Comparison of ENCODE assay signal across 14 cellular contexts in genomic region chr11:122253541-122254317, GRCh38.
A peak's percentile ranks its signal among the peaks of the same experiment; 100 is the strongest.
DNase-seq lines count a peak whose midpoint lies in the region; ATAC-seq and TF ChIP-seq lines count a peak whose summit lies in the region.
"Had no signal": no experiment of that assay in that cellular context is flagged by ENCODE, and none has a peak within 500 bp of the region (broad histone marks: within the 10 kb centered on the region; RNA-seq: fewer than 3 reads in every experiment).

No MANE protein-coding gene starts in this region.

- no peak overlapping the region for H2AK5ac ChIP-seq in mesendoderm (ENCODE audit: low read length)

- no peaks in the 10 kb centered on the region for H3K27me3 Mint-ChIP-seq in CD14-positive monocyte (ENCODE audit: low read depth in 3 of 3)
- peaks cover 11% of the 10 kb centered on the region for H3K27me3 Mint-ChIP-seq in endodermal cell (ENCODE audit: insufficient read depth)

- no peak for ATAC-seq in GM18867 (IDR thresholded peaks at IDR 0.05; ENCODE audit: unreplicated experiment)
- ATAC-seq: gastroesophageal sphincter; PC-3; stimulated activated effector memory CD8-positive, alpha-beta T cell treated with anti-CD3 and anti-CD28 coated beads, Interleukin-12 subunit alpha, Interleukin-12 subunit beta, amount 100 ng/mL, for 72 hours had no signal

- H3K36me3 Mint-ChIP-seq in CD14-positive monocyte: no peaks in the 10 kb centered on the region
- peaks cover 3% of the 10 kb centered on the region for H3K36me3 Mint-ChIP-seq in endodermal cell (ENCODE audit: low read depth)
- H3K36me3 Mint-ChIP-seq: stimulated activated effector memory CD8-positive, alpha-beta T cell treated with anti-CD3 and anti-CD28 coated beads, Interleukin-12 subunit alpha, Interleukin-12 subunit beta, amount 100 ng/mL, for 72 hours had no signal

- H3K9me3 ChIP-seq in endodermal cell (ENCODE audit: control insufficient read depth, low read length): no peaks in the 10 kb centered on the region
- H3K9me3 ChIP-seq: gastroesophageal sphincter had no signal

- peaks cover 8% of the 10 kb centered on the region for H3K4me1 ChIP-seq in endodermal cell (ENCODE audit: control insufficient read depth, insufficient read depth, low read length)
- peaks cover 3% of the 10 kb centered on the region for H3K4me1 ChIP-seq in mesendoderm (ENCODE audit: control insufficient read depth, low read depth, low read length)
- H3K4me1 ChIP-seq: BLaER1 had no signal

- H3K9me3 Mint-ChIP-seq in CD14-positive monocyte: peaks cover 0 to 5% (median 0%) of the 10 kb centered on the region in 7 donors
- no peaks in the 10 kb centered on the region for H3K9me3 Mint-ChIP-seq in endodermal cell
- H3K9me3 Mint-ChIP-seq: stimulated activated effector memory CD8-positive, alpha-beta T cell treated with anti-CD3 and anti-CD28 coated beads, Interleukin-12 subunit alpha, Interleukin-12 subunit beta, amount 100 ng/mL, for 72 hours had no signal

- no peak for TF ChIP-seq CTCF in CD14-positive monocyte (IDR thresholded peaks at IDR 0.05)
- no peak for TF ChIP-seq CTCF in endodermal cell (conservative IDR thresholded peaks at IDR 0.05)

- no peak overlapping the region for H3K56ac ChIP-seq in mesendoderm (ENCODE audit: low read length)

- peak overlapping the region in 1 of 2 donors; percentile 75 for H3K4me3 Mint-ChIP-seq in CD14-positive monocyte
- H3K4me3 Mint-ChIP-seq in endodermal cell: no peak overlapping the region
- H3K4me3 Mint-ChIP-seq: stimulated activated effector memory CD8-positive, alpha-beta T cell treated with anti-CD3 and anti-CD28 coated beads, Interleukin-12 subunit alpha, Interleukin-12 subunit beta, amount 100 ng/mL, for 72 hours had no signal

- no peaks in the 10 kb centered on the region for H3K79me2 ChIP-seq in mesendoderm (ENCODE audit: control insufficient read depth, insufficient read depth, low read length)

- H3K27ac Mint-ChIP-seq in CD14-positive monocyte (peak overlapping the region; percentile 81 to 94 (median 92)), endodermal cell (no peak overlapping the region)
- H3K27ac Mint-ChIP-seq: stimulated activated effector memory CD8-positive, alpha-beta T cell treated with anti-CD3 and anti-CD28 coated beads, Interleukin-12 subunit alpha, Interleukin-12 subunit beta, amount 100 ng/mL, for 72 hours had no signal

- no peak overlapping the region for H2BK120ac ChIP-seq in mesendoderm (ENCODE audit: low read depth, low read length)

- H4K5ac ChIP-seq in mesendoderm (ENCODE audit: low read length): no peak overlapping the region

- H3K79me1 ChIP-seq in mesendoderm (ENCODE audit: low read length): no peaks in the 10 kb centered on the region

- no peak overlapping the region for H3K4me3 ChIP-seq in endodermal cell (ENCODE audit: low read length)
- H3K4me3 ChIP-seq in mesendoderm (ENCODE audit: low read length): no peak overlapping the region
- H3K4me3 ChIP-seq: BLaER1, gastroesophageal sphincter had no signal

- H2BK15ac ChIP-seq in mesendoderm (replicated peaks; ENCODE audit: low read depth): no peak overlapping the region

- H3K4me1 Mint-ChIP-seq in CD14-positive monocyte (peaks cover 45% of the 10 kb centered on the region), endodermal cell (peaks cover 17% of the 10 kb centered on the region)
- H3K4me1 Mint-ChIP-seq: stimulated activated effector memory CD8-positive, alpha-beta T cell treated with anti-CD3 and anti-CD28 coated beads, Interleukin-12 subunit alpha, Interleukin-12 subunit beta, amount 100 ng/mL, for 72 hours had no signal

- H3K27me3 ChIP-seq in endodermal cell (ENCODE audit: control insufficient read depth, insufficient read depth, low read length, poor library complexity, severe bottlenecking) (no peaks in the 10 kb centered on the region), mesendoderm (ENCODE audit: insufficient read depth, low read length, poor library complexity) (no peaks in the 10 kb centered on the region)
- H3K27me3 ChIP-seq: BLaER1, gastroesophageal sphincter had no signal

- DNase-seq in CD14-positive monocyte (ENCODE audit: low spot score) (no peak), NCI-H226 (peak; percentile 67), endodermal cell (no peak), mesendoderm (peak; percentile 21), NCI-H2081 treated with DMSO at 0.1 percent for 48 hours (lab: John Stamatoyannopoulos, UW) (no peak), NCI-H2171 (lab: John Stamatoyannopoulos, UW) (no peak)
- no peak for DNase-seq in effector CD4-positive, alpha-beta T cell
- DNase-seq: activated T-cell treated with anti-CD3 and anti-CD28 coated beads for 4 hours; central memory CD4-positive, alpha-beta T cell; PC-3 had no signal

- H3K36me3 ChIP-seq in endodermal cell (ENCODE audit: control insufficient read depth, insufficient read depth, low read length) (no peaks in the 10 kb centered on the region), mesendoderm (ENCODE audit: control insufficient read depth, insufficient read depth, low read length) (no peaks in the 10 kb centered on the region)
- H3K36me3 ChIP-seq: BLaER1, gastroesophageal sphincter had no signal

- H3K27ac ChIP-seq in endodermal cell (ENCODE audit: low read depth, low read length) (peak overlapping the region; percentile 91), mesendoderm (ENCODE audit: low read depth, low read length) (no peak overlapping the region)
- H3K27ac ChIP-seq: BLaER1 had no signal

- intact Hi-C loops in CD14-positive monocyte (cut with micrococcal nuclease): no loop called here

- H3K18ac ChIP-seq in mesendoderm (ENCODE audit: low read length): no peak overlapping the region

- H2BK5ac ChIP-seq in mesendoderm (ENCODE audit: low read length): no peak overlapping the region

- H3K23ac ChIP-seq in mesendoderm (ENCODE audit: low read length): no peak overlapping the region

- no peak overlapping the region for H3K4me2 ChIP-seq in mesendoderm (ENCODE audit: low read length)
- H3K4me2 ChIP-seq: BLaER1 had no signal

- 28 to 48% methylated on average over 3 to 5 of the region's 5 CpGs for WGBS in endodermal cell (ENCODE audit: insufficient coverage in 1 of 2, insufficient read length in 1 of 2), 2 experiments
- WGBS in mesendoderm (ENCODE audit: extremely low coverage, insufficient coverage, low lambda C conversion rate): no CpG with 5 or more reads among the region's 5 CpGs

- H3K4ac ChIP-seq in mesendoderm (ENCODE audit: low read depth, low read length): no peak overlapping the region

- H3K9ac ChIP-seq in endodermal cell (ENCODE audit: extremely low read depth, low read length, poor library complexity, severe bottlenecking): no peak overlapping the region
- no peak overlapping the region for H3K9ac ChIP-seq in mesendoderm (ENCODE audit: low read length)
- H3K9ac ChIP-seq: BLaER1 had no signal

- no peak overlapping the region for H4K8ac ChIP-seq in mesendoderm (ENCODE audit: low read depth, low read length)

Comparison
In these comparisons a context has a peak if more than half of its experiments do, and no peak if none do; other contexts are left out.
1. DNase-seq: peak in NCI-H226 (single experiment) and mesendoderm (single experiment); none in CD14-positive monocyte (single experiment), endodermal cell (single experiment), NCI-H2081 treated with DMSO at 0.1 percent for 48 hours (single experiment), effector CD4-positive, alpha-beta T cell (single experiment) and NCI-H2171 (single experiment).